ENCODE assay signal across 20 cellular contexts in genomic region chr17:21301593-21302550, GRCh38. TPM values are rescaled to one million over a fixed set of nuclear protein-coding genes. Genes with fewer than 3 reads are reported as not detected.
DNase-seq lines count a peak whose midpoint lies in the region; ATAC-seq and TF ChIP-seq lines count a peak whose summit lies in the region.
"Had no signal": no experiment of that assay in that cellular context is flagged by ENCODE, and none has a peak within 500 bp of the region (broad histone marks: within the 10 kb centered on the region; RNA-seq: fewer than 3 reads in every experiment).

No MANE protein-coding gene starts in this region.

- no peak overlapping the region for H3K4me3 ChIP-seq in right cardiac atrium (ENCODE audit: low read length)
- H3K4me3 ChIP-seq: coronary artery had no signal

- H3K36me3 Mint-ChIP-seq in endothelial cell (ENCODE audit: low read depth, unreplicated experiment), result peaks cover 48% of the 10 kb centered on the region
- H3K36me3 Mint-ChIP-seq in stimulated activated effector memory CD8-positive, alpha-beta T cell treated with anti-CD3 and anti-CD28 coated beads, Interleukin-12 subunit alpha, Interleukin-12 subunit beta, amount 100 ng/mL, for 72 hours, result peaks cover 97% of the 10 kb centered on the region

- H3K9me3 Mint-ChIP-seq in endothelial cell (ENCODE audit: unreplicated experiment), result peaks cover 5% of the 10 kb centered on the region
- peaks cover 3% of the 10 kb centered on the region for H3K9me3 Mint-ChIP-seq in stimulated activated effector memory CD8-positive, alpha-beta T cell treated with anti-CD3 and anti-CD28 coated beads, Interleukin-12 subunit alpha, Interleukin-12 subunit beta, amount 100 ng/mL, for 72 hours

- H3K4me3 Mint-ChIP-seq in endothelial cell (ENCODE audit: unreplicated experiment), result peak overlapping the region; percentile 56
- no peak overlapping the region for H3K4me3 Mint-ChIP-seq in stimulated activated effector memory CD8-positive, alpha-beta T cell treated with anti-CD3 and anti-CD28 coated beads, Interleukin-12 subunit alpha, Interleukin-12 subunit beta, amount 100 ng/mL, for 72 hours
- H3K4me3 Mint-ChIP-seq: immature natural killer cell; nephron progenitor cell; T-helper 2 cell treated with Interferon-gamma antibody and Interleukin-4, amounts not matched to agents 5 μg/mL and 100 μg/mL, for 36 hours had no signal

- TF ChIP-seq CTCF in endothelial cell (IDR thresholded peaks at IDR 0.05; ENCODE audit: unreplicated experiment), result no peak
- TF ChIP-seq CTCF in omental fat pad (IDR thresholded peaks at IDR 0.05), result no peak

- H3K4me1 Mint-ChIP-seq in endothelial cell (ENCODE audit: unreplicated experiment), result no peaks in the 10 kb centered on the region
- H3K4me1 Mint-ChIP-seq in stimulated activated effector memory CD8-positive, alpha-beta T cell treated with anti-CD3 and anti-CD28 coated beads, Interleukin-12 subunit alpha, Interleukin-12 subunit beta, amount 100 ng/mL, for 72 hours, result peaks cover 18% of the 10 kb centered on the region
- H3K4me1 Mint-ChIP-seq: nephron progenitor cell had no signal

- H3K27me3 ChIP-seq in right cardiac atrium (ENCODE audit: control insufficient read depth, insufficient read depth), result no peaks in the 10 kb centered on the region

- WGBS in right cardiac atrium, result 70% methylated on average over 19 of the region's 19 CpGs

- intact Hi-C loops in right cardiac atrium (cut with DNase I) (loop anchor here in 1 of 4 donors (10.0 kb wide), 1 partner anchor 913 kb away; no protein-coding TSS in a partner anchor), cardiac septum (cut with DNase I) (no loop called here)

- H3K27ac Mint-ChIP-seq in endothelial cell (ENCODE audit: unreplicated experiment), result no peak overlapping the region
- peak overlapping the region; percentile 17 for H3K27ac Mint-ChIP-seq in stimulated activated effector memory CD8-positive, alpha-beta T cell treated with anti-CD3 and anti-CD28 coated beads, Interleukin-12 subunit alpha, Interleukin-12 subunit beta, amount 100 ng/mL, for 72 hours
- H3K27ac Mint-ChIP-seq: T-helper 2 cell treated with Interferon-gamma antibody and Interleukin-4, amounts not matched to agents 5 μg/mL and 100 μg/mL, for 36 hours had no signal

- no peak overlapping the region for H3K27ac ChIP-seq in right cardiac atrium (ENCODE audit: low read length)
- H3K27ac ChIP-seq: coronary artery had no signal

- H3K27me3 Mint-ChIP-seq in endothelial cell (ENCODE audit: unreplicated experiment), result peaks cover 32% of the 10 kb centered on the region

- ATAC-seq in right cardiac atrium, result no peak
- no peak for ATAC-seq in stimulated activated effector memory CD8-positive, alpha-beta T cell treated with anti-CD3 and anti-CD28 coated beads, Interleukin-12 subunit alpha, Interleukin-12 subunit beta, amount 100 ng/mL, for 72 hours
- ATAC-seq in omental fat pad (ENCODE audit: low FRiP score), result no peak
- ATAC-seq: sciatic nerve had no signal

- no peaks in the 10 kb centered on the region for H3K4me1 ChIP-seq in right cardiac atrium (ENCODE audit: control insufficient read depth, insufficient read depth, low read length)

- DNase-seq in right cardiac atrium (peak; percentile 11 to 46 (median 29)), cardiac septum (ENCODE audit: low spot score) (no peak), NCI-H1092 (lab: John Stamatoyannopoulos, UW) (peak; percentile 34), endothelial cell (ENCODE audit: low spot score) (no peak), DMS79 (lab: John Stamatoyannopoulos, UW) (no peak), NCI-H187 (lab: John Stamatoyannopoulos, UW) (no peak), omental fat pad (ENCODE audit: low spot score) (no peak)
- no peak for DNase-seq in stimulated activated effector memory CD8-positive, alpha-beta T cell treated with anti-CD3 and anti-CD28 coated beads, Interleukin-12 subunit alpha, Interleukin-12 subunit beta, amount 100 ng/mL, for 72 hours (ENCODE audit: low spot score in 2 of 2)
- DNase-seq: activated CD4-positive, alpha-beta T cell treated with anti-CD3 and anti-CD28 coated beads for 1 hour; activated naive CD4-positive, alpha-beta T cell; erythroblast; immature natural killer cell; mammary epithelial cell; MV-4-11; nephron progenitor cell; SIG-M5; stimulated activated CD4-positive, alpha-beta T cell treated with anti-CD3 and anti-CD28 coated beads, Interleukin-2, amount 100 ng/mL, for 24 hours had no signal

- H3K9me3 ChIP-seq in right cardiac atrium (ENCODE audit: control insufficient read depth, low read length), result no peaks in the 10 kb centered on the region

RNA-seq across cellular contexts. Expression of gene MAP2K3, which starts 17.4 kb away (rescaled TPM):
- total RNA-seq in right cardiac atrium, result 10 to 100 TPM; 29.6 to 61.2 (median 41.1) TPM
- 36.8 TPM for polyA plus RNA-seq in right cardiac atrium
- total RNA-seq in cardiac septum, result 70.5 TPM
- 65.8 TPM for total RNA-seq in endothelial cell (ENCODE audit: unreplicated experiment)
- 100 to 1,000 TPM in 1 of 4 donors, 10 to 100 TPM in 3; 36.8 to 170 (median 58.5) TPM for total RNA-seq in omental fat pad

RNA-seq across cellular contexts. Expression of gene NATD1, which starts 48.7 kb away (rescaled TPM):
- 10 to 100 TPM in 3 of 4 donors, 1 to 10 TPM in 1; 8.1 to 15.7 (median 12.1) TPM for total RNA-seq in right cardiac atrium
- 10.9 TPM for polyA plus RNA-seq in right cardiac atrium
- 14.4 TPM for total RNA-seq in cardiac septum
- 30.3 TPM for total RNA-seq in endothelial cell (ENCODE audit: unreplicated experiment)
- 10 to 100 TPM in 2 of 4 donors, 1 to 10 TPM in 2; 7.5 to 19.1 (median 9.6) TPM for total RNA-seq in omental fat pad

Comparison
In these comparisons a context has a peak if more than half of its experiments do, and no peak if none do; other contexts are left out.
1. DNase-seq: peak in right cardiac atrium (3 of 3) and NCI-H1092 (single experiment); none in cardiac septum (single experiment), endothelial cell (single experiment), stimulated activated effector memory CD8-positive, alpha-beta T cell treated with anti-CD3 and anti-CD28 coated beads, Interleukin-12 subunit alpha, Interleukin-12 subunit beta, amount 100 ng/mL, for 72 hours (0 of 2), DMS79 (single experiment), NCI-H187 (0 of 2) and omental fat pad (single experiment).